7 cellular contexts compared by ENCODE assay signal in the genomic region with DNA sequence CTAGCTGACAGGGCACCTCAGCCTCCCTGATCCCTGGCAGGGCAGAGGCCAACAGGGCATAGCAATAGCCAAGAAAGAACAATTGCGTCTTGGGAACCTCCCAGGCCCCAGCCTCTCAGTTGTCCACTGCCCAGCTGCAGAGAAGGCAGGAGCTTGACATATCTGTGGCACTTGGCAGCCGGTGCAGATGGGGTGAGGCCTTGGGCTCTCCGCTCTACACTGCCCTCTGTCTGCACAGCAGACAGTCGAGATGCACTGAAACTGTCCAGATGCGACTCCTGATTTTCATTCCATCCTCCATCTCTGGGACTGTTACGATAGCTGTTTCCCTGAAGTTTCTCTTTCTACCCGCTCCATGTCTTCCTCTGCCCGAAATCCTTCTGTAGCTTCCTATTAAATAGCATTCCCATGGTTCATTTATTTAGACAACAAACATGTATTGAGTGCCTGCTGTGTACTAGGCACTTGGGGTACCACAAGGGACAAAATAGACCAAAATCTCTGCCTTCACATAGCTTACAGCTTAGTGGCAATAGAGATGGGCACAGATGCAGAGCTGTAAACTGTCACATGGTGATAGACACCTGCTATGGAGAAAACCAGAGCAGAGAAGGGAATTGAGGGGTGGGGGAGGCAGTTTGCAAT. TPM values are rescaled to one million over a fixed set of nuclear protein-coding genes. Genes with fewer than 3 reads are reported as not detected.
DNase-seq lines count a peak whose midpoint lies in the region; ATAC-seq and TF ChIP-seq lines count a peak whose summit lies in the region.

No MANE protein-coding gene starts in this region.

- no peak for ATAC-seq in effector memory CD8-positive, alpha-beta T cell (replicated peaks)

- peaks cover 49 to 53% of the 10 kb centered on the region in 2 donors for H3K4me1 Mint-ChIP-seq in effector memory CD8-positive, alpha-beta T cell (ENCODE audit: low read depth in 2 of 2)
- H3K4me1 Mint-ChIP-seq in type B pancreatic cell (ENCODE audit: unreplicated experiment): peaks cover 29% of the 10 kb centered on the region

- no peaks in the 10 kb centered on the region for H3K27me3 Mint-ChIP-seq in effector memory CD8-positive, alpha-beta T cell
- peaks cover 12% of the 10 kb centered on the region for H3K27me3 Mint-ChIP-seq in type B pancreatic cell

- peak overlapping the region in 1 of 2 donors; percentile 100 for H3K27ac Mint-ChIP-seq in effector memory CD8-positive, alpha-beta T cell
- peak overlapping the region; percentile 82 for H3K27ac Mint-ChIP-seq in type B pancreatic cell

- no peaks in the 10 kb centered on the region for H3K9me3 Mint-ChIP-seq in effector memory CD8-positive, alpha-beta T cell
- no peaks in the 10 kb centered on the region for H3K9me3 Mint-ChIP-seq in type B pancreatic cell

- peak overlapping the region in 1 of 2 donors; percentile 25 for H3K4me3 Mint-ChIP-seq in effector memory CD8-positive, alpha-beta T cell
- H3K4me3 Mint-ChIP-seq in type B pancreatic cell: peak overlapping the region; percentile 55

- peaks cover 92% of the 10 kb centered on the region for H3K36me3 Mint-ChIP-seq in effector memory CD8-positive, alpha-beta T cell (ENCODE audit: insufficient read depth)
- H3K36me3 Mint-ChIP-seq in type B pancreatic cell: peaks cover 18% of the 10 kb centered on the region

- peak; percentile 71 for TF ChIP-seq CTCF in type B pancreatic cell (conservative IDR thresholded peaks at IDR 0.05)

- DNase-seq in GM04503 (ENCODE audit: low read depth): peak; percentile 21
- peak; percentile 45 for DNase-seq in MV-4-11 (lab: John Stamatoyannopoulos, UW)
- DNase-seq in activated CD4-positive, alpha-beta T cell treated with anti-CD3 and anti-CD28 coated beads for 48 hours: peak; percentile 59
- DNase-seq in effector memory CD8-positive, alpha-beta T cell: peak; percentile 12 to 33 (median 24)
- peak; percentile 56 for DNase-seq in middle frontal gyrus (ENCODE audit: extremely low spot score, low spot score)
- DNase-seq in type B pancreatic cell (ENCODE audit: extremely low spot score, unreplicated experiment): no peak
- no peak for DNase-seq in NCI-H1417 treated with DMSO at 0.1 percent for 48 hours (lab: John Stamatoyannopoulos, UW)

RNA-seq across cellular contexts. Expression of gene POLR3E, which starts 3.3 kb away (rescaled TPM):
- 52.9 and 56.6 TPM in 2 replicates for total RNA-seq in type B pancreatic cell (ENCODE audit: low replicate concordance)

Comparison
In these comparisons a context has a peak if more than half of its experiments do, and no peak if none do; other contexts are left out.
1. DNase-seq: peak in GM04503 (single experiment), MV-4-11 (single experiment), activated CD4-positive, alpha-beta T cell treated with anti-CD3 and anti-CD28 coated beads for 48 hours (single experiment), effector memory CD8-positive, alpha-beta T cell (3 of 3) and middle frontal gyrus (single experiment); none in type B pancreatic cell (single experiment) and NCI-H1417 treated with DMSO at 0.1 percent for 48 hours (single experiment).